Comparison of ENCODE assay signal across 11 cellular contexts in genomic region chr6:46655803-46656202, GRCh38. TPM values are rescaled to one million over a fixed set of nuclear protein-coding genes. Genes with fewer than 3 reads are reported as not detected.
DNase-seq lines count a peak whose midpoint lies in the region; ATAC-seq and TF ChIP-seq lines count a peak whose summit lies in the region.
"Had no signal": no experiment of that assay in that cellular context is flagged by ENCODE, and none has a peak within 500 bp of the region (broad histone marks: within the 10 kb centered on the region; RNA-seq: fewer than 3 reads in every experiment).

No MANE protein-coding gene starts in this region.

- H3K27ac Mint-ChIP-seq in activated CD4-positive, alpha-beta T cell treated with anti-CD3 and anti-CD28 coated beads, Interleukin-2, amount 10 ng/mL, durations not matched to agents 7 days and 5 days = no peak overlapping the region
- no peak overlapping the region for H3K27ac Mint-ChIP-seq in natural killer cell treated with Interleukin-12 subunit alpha and Interleukin-12 subunit beta and Interleukin-15 and Interleukin-18, amount 100 ng/mL, for 72 hours

- peaks cover 9% of the 10 kb centered on the region; the same call in 1 of the 2 replicates for H3F3A ChIP-seq in PC-9 (ENCODE audit: insufficient read depth, low read depth)
- no peaks in the 10 kb centered on the region for H3F3A ChIP-seq in smooth muscle cell (ENCODE audit: low read depth)

- H3K4me2 ChIP-seq in PC-9 = no peak overlapping the region
- no peak overlapping the region for H3K4me2 ChIP-seq in fibroblast of lung (ENCODE audit: extremely low read depth, insufficient read depth, low read length)
- no peak overlapping the region for H3K4me2 ChIP-seq in smooth muscle cell

- BruUV-seq in PC-9 (replicated peaks; lab: Mats Ljungman, UMichigan) = no TSS peak

- CTCF ChIA-PET in activated CD4-positive, alpha-beta T cell treated with anti-CD3 and anti-CD28 coated beads, Interleukin-2, amount 10 ng/mL, durations not matched to agents 7 days and 5 days (lab: Charles Lee) = no interaction called here
- CTCF ChIA-PET in PC-9 (lab: Charles Lee) = no interaction called here

- H3K79me2 ChIP-seq in PC-9 (ENCODE audit: low read depth) (peaks cover 19% of the 10 kb centered on the region), fibroblast of lung (ENCODE audit: control insufficient read depth, insufficient read depth, low read length) (no peaks in the 10 kb centered on the region), smooth muscle cell (ENCODE audit: low read depth) (no peaks in the 10 kb centered on the region)

- ATAC-seq in HG02610 (IDR thresholded peaks at IDR 0.05; ENCODE audit: unreplicated experiment) = no peak
- ATAC-seq in natural killer cell treated with Interleukin-12 subunit alpha and Interleukin-12 subunit beta and Interleukin-15 and Interleukin-18, amount 100 ng/mL, for 72 hours = no peak
- ATAC-seq: left colon had no signal

- H3K27ac ChIP-seq in PC-9 (no peak overlapping the region), fibroblast of lung (ENCODE audit: insufficient read depth, low read length) (no peak overlapping the region), smooth muscle cell (ENCODE audit: low read depth) (no peak overlapping the region)

- 21% methylated on average over 6 of the region's 6 CpGs for WGBS in smooth muscle cell (ENCODE audit: low lambda C conversion rate)

- H3K4me1 Mint-ChIP-seq in activated CD4-positive, alpha-beta T cell treated with anti-CD3 and anti-CD28 coated beads, Interleukin-2, amount 10 ng/mL, durations not matched to agents 7 days and 5 days = peaks cover 13% of the 10 kb centered on the region
- H3K4me1 Mint-ChIP-seq in natural killer cell treated with Interleukin-12 subunit alpha and Interleukin-12 subunit beta and Interleukin-15 and Interleukin-18, amount 100 ng/mL, for 72 hours (ENCODE audit: low read depth in 2 of 2) = peaks cover 12 to 14% of the 10 kb centered on the region in 2 donors

- intact Hi-C loops in PC-9 (cut with micrococcal nuclease; ENCODE audit: unreplicated experiment) = no loop called here

- no peaks in the 10 kb centered on the region for H3K9me3 ChIP-seq in PC-9 (ENCODE audit: insufficient read depth, low read depth)
- no peaks in the 10 kb centered on the region for H3K9me3 ChIP-seq in fibroblast of lung (ENCODE audit: control insufficient read depth, insufficient read depth, low read depth, low read length)
- H3K9me3 ChIP-seq in smooth muscle cell (replicated peaks; ENCODE audit: low read depth) = no peaks in the 10 kb centered on the region

- H2AFZ ChIP-seq in PC-9 = no peak overlapping the region
- H2AFZ ChIP-seq in fibroblast of lung (ENCODE audit: low read length) = no peak overlapping the region
- no peak overlapping the region for H2AFZ ChIP-seq in smooth muscle cell (ENCODE audit: low read depth)

- peaks cover 43% of the 10 kb centered on the region for H3K27me3 Mint-ChIP-seq in activated CD4-positive, alpha-beta T cell treated with anti-CD3 and anti-CD28 coated beads, Interleukin-2, amount 10 ng/mL, durations not matched to agents 7 days and 5 days
- peaks cover 29 to 40% of the 10 kb centered on the region in 2 donors for H3K27me3 Mint-ChIP-seq in natural killer cell treated with Interleukin-12 subunit alpha and Interleukin-12 subunit beta and Interleukin-15 and Interleukin-18, amount 100 ng/mL, for 72 hours

- peak; percentile 8 for DNase-seq in activated CD4-positive, alpha-beta T cell treated with anti-CD3 and anti-CD28 coated beads for 48 hours
- no peak for DNase-seq in activated CD4-positive, alpha-beta T cell treated with anti-CD3 and anti-CD28 coated beads, Interleukin-2, amount 10 ng/mL, durations not matched to agents 7 days and 5 days
- DNase-seq in PC-9 = no peak
- DNase-seq in fibroblast of lung (ENCODE audit: low read depth in 2 of 2) = no peak
- DNase-seq in smooth muscle cell (lab: John Stamatoyannopoulos, UW; ENCODE audit: unreplicated experiment) = no peak
- no peak for DNase-seq in natural killer cell treated with Interleukin-12 subunit alpha and Interleukin-12 subunit beta and Interleukin-15 and Interleukin-18, amount 100 ng/mL, for 72 hours (ENCODE audit: low spot score)
- DNase-seq in NCI-H1048 (lab: John Stamatoyannopoulos, UW) = no peak
- DNase-seq: activated CD8-positive, alpha-beta memory T cell treated with anti-CD3 and anti-CD28 coated beads, Interleukin-2, amount 50 U/mL, for 48 hours; stimulated activated naive CD4-positive, alpha-beta T cell treated with Interleukin-2 at 50 U/mL for 16 hours had no signal

- peak; percentile 36; the same call in 1 of the 2 replicates for TF ChIP-seq CTCF in PC-9 (conservative IDR thresholded peaks at IDR 0.05)
- TF ChIP-seq CTCF in fibroblast of lung (conservative IDR thresholded peaks at IDR 0.05 in 1 of 2, IDR thresholded peaks at IDR 0.05 in 1 of 2; ENCODE audit: low read depth in 1 of 2, low read length in 2 of 2) = peak; percentile 6 to 37
- TF ChIP-seq CTCF in smooth muscle cell (IDR thresholded peaks at IDR 0.05; ENCODE audit: borderline replicate concordance, insufficient read depth, poor library complexity, severe bottlenecking) = peak; percentile 27

- H3K4me1 ChIP-seq in PC-9 (replicated peaks; ENCODE audit: insufficient read depth) (peaks cover 34% of the 10 kb centered on the region), fibroblast of lung (ENCODE audit: control insufficient read depth, extremely low read depth, insufficient read depth, low read length) (no peaks in the 10 kb centered on the region), smooth muscle cell (ENCODE audit: low read depth) (no peaks in the 10 kb centered on the region)

- no peaks in the 10 kb centered on the region for H3K9me2 ChIP-seq in PC-9 (ENCODE audit: insufficient read depth)

- H4K20me1 ChIP-seq in PC-9 (ENCODE audit: insufficient read depth) (0 out of 2 replicates have a peak, but pooled peaks cover 4% of the 10 kb centered on the region), fibroblast of lung (ENCODE audit: control insufficient read depth, extremely low read depth, insufficient read depth, low read length) (no peaks in the 10 kb centered on the region), smooth muscle cell (ENCODE audit: low read depth) (no peaks in the 10 kb centered on the region)

- H3K36me3 ChIP-seq in PC-9 (ENCODE audit: low read depth) (no peaks in the 10 kb centered on the region), fibroblast of lung (ENCODE audit: control insufficient read depth, insufficient read depth, low read length) (no peaks in the 10 kb centered on the region), smooth muscle cell (ENCODE audit: low read depth) (no peaks in the 10 kb centered on the region)

- H3K27me3 ChIP-seq in PC-9 (ENCODE audit: insufficient read depth, low read depth) (no peaks in the 10 kb centered on the region), fibroblast of lung (ENCODE audit: control insufficient read depth, insufficient read depth, low read length) (no peaks in the 10 kb centered on the region), smooth muscle cell (ENCODE audit: low read depth) (peaks cover 19% of the 10 kb centered on the region)

- POLR2A ChIA-PET in activated CD4-positive, alpha-beta T cell treated with anti-CD3 and anti-CD28 coated beads, Interleukin-2, amount 10 ng/mL, durations not matched to agents 7 days and 5 days (lab: Charles Lee) = no interaction called here
- POLR2A ChIA-PET in PC-9 (lab: Charles Lee; ENCODE audit: unreplicated experiment) = no interaction called here

- no peaks in the 10 kb centered on the region for H3K36me3 Mint-ChIP-seq in activated CD4-positive, alpha-beta T cell treated with anti-CD3 and anti-CD28 coated beads, Interleukin-2, amount 10 ng/mL, durations not matched to agents 7 days and 5 days (ENCODE audit: low read depth)
- H3K36me3 Mint-ChIP-seq in natural killer cell treated with Interleukin-12 subunit alpha and Interleukin-12 subunit beta and Interleukin-15 and Interleukin-18, amount 100 ng/mL, for 72 hours = no peaks in the 10 kb centered on the region

- H3K9ac ChIP-seq in fibroblast of lung (ENCODE audit: insufficient read depth, low read length) = no peak overlapping the region
- H3K9ac ChIP-seq in smooth muscle cell (ENCODE audit: low read depth) = no peak overlapping the region

- H3K9me3 Mint-ChIP-seq in activated CD4-positive, alpha-beta T cell treated with anti-CD3 and anti-CD28 coated beads, Interleukin-2, amount 10 ng/mL, durations not matched to agents 7 days and 5 days = no peaks in the 10 kb centered on the region
- no peaks in the 10 kb centered on the region for H3K9me3 Mint-ChIP-seq in natural killer cell treated with Interleukin-12 subunit alpha and Interleukin-12 subunit beta and Interleukin-15 and Interleukin-18, amount 100 ng/mL, for 72 hours

- H3K4me3 Mint-ChIP-seq in activated CD4-positive, alpha-beta T cell treated with anti-CD3 and anti-CD28 coated beads, Interleukin-2, amount 10 ng/mL, durations not matched to agents 7 days and 5 days = no peak overlapping the region
- H3K4me3 Mint-ChIP-seq in natural killer cell treated with Interleukin-12 subunit alpha and Interleukin-12 subunit beta and Interleukin-15 and Interleukin-18, amount 100 ng/mL, for 72 hours = no peak overlapping the region

- no peak overlapping the region for H3K4me3 ChIP-seq in PC-9
- no peak overlapping the region for H3K4me3 ChIP-seq in fibroblast of lung (replicated peaks in 1 of 4; ENCODE audit: control extremely low read depth in 1 of 4, insufficient read depth in 1 of 4, low read depth in 3 of 4, low read length in 4 of 4)
- no peak overlapping the region for H3K4me3 ChIP-seq in smooth muscle cell

RNA-seq across cellular contexts. Expression of gene SLC25A27, which starts 3.0 kb away (rescaled TPM):
- total RNA-seq in activated CD4-positive, alpha-beta T cell treated with anti-CD3 and anti-CD28 coated beads, Interleukin-2, amount 10 ng/mL, durations not matched to agents 7 days and 5 days = not detected
- 25.0 and 27.1 TPM in 2 replicates for total RNA-seq in PC-9 (2021)
- 12.6 and 18.7 TPM in 2 replicates for total RNA-seq in fibroblast of lung
- polyA plus RNA-seq in fibroblast of lung = 2.7 and 5.2 TPM in 2 replicates
- polyA plus RNA-seq in fibroblast of lung (2012) = 1.2 and 3.1 TPM in 2 replicates
- polyA minus RNA-seq in fibroblast of lung (ENCODE audit: low replicate concordance) = 0.24 TPM in 1 of 2 replicates, not detected in the other
- 3.7 and 4.9 TPM in 2 replicates for total RNA-seq in smooth muscle cell
- 0.22 and 2.9 TPM in 2 replicates for polyA plus RNA-seq in smooth muscle cell
- total RNA-seq in natural killer cell treated with Interleukin-12 subunit alpha and Interleukin-12 subunit beta and Interleukin-15 and Interleukin-18, amount 100 ng/mL, for 72 hours = 1 to 10 TPM in 1 of 2 donors, not detected in 1; 1.0 TPM

RNA-seq across cellular contexts. Expression of gene CYP39A1, which starts 3.2 kb away (rescaled TPM):
- total RNA-seq in activated CD4-positive, alpha-beta T cell treated with anti-CD3 and anti-CD28 coated beads, Interleukin-2, amount 10 ng/mL, durations not matched to agents 7 days and 5 days = not detected
- 2.9 and 5.6 TPM in 2 replicates for total RNA-seq in PC-9 (2021)
- total RNA-seq in fibroblast of lung = 3.6 and 3.8 TPM in 2 replicates
- 0.24 and 0.49 TPM in 2 replicates for polyA plus RNA-seq in fibroblast of lung
- polyA plus RNA-seq in fibroblast of lung (2012) = 0.26 and 0.39 TPM in 2 replicates
- not detected in 2 replicates for polyA minus RNA-seq in fibroblast of lung (ENCODE audit: low replicate concordance)
- total RNA-seq in smooth muscle cell = 0.40 and 2.4 TPM in 2 replicates
- 0.63 TPM in 1 of 2 replicates, not detected in the other for polyA plus RNA-seq in smooth muscle cell
- not detected for total RNA-seq in natural killer cell treated with Interleukin-12 subunit alpha and Interleukin-12 subunit beta and Interleukin-15 and Interleukin-18, amount 100 ng/mL, for 72 hours

RNA-seq across cellular contexts. Expression of gene TDRD6, which starts 31.9 kb away (rescaled TPM):
- total RNA-seq in activated CD4-positive, alpha-beta T cell treated with anti-CD3 and anti-CD28 coated beads, Interleukin-2, amount 10 ng/mL, durations not matched to agents 7 days and 5 days = not detected
- 0.23 and 0.57 TPM in 2 replicates for total RNA-seq in PC-9 (2021)
- 0.26 and 0.33 TPM in 2 replicates for total RNA-seq in fibroblast of lung
- 0.01 TPM in 1 of 2 replicates, not detected in the other for polyA plus RNA-seq in fibroblast of lung
- polyA plus RNA-seq in fibroblast of lung (2012) = not detected in 2 replicates
- polyA minus RNA-seq in fibroblast of lung (ENCODE audit: low replicate concordance) = not detected in 2 replicates
- under 0.01 TPM in 1 of 2 replicates, not detected in the other for total RNA-seq in smooth muscle cell
- polyA plus RNA-seq in smooth muscle cell = not detected in 2 replicates
- total RNA-seq in natural killer cell treated with Interleukin-12 subunit alpha and Interleukin-12 subunit beta and Interleukin-15 and Interleukin-18, amount 100 ng/mL, for 72 hours = not detected
